In genomic region chr3:173838644-173839043, GRCh38 we compare ENCODE assay signal across 19 cellular contexts.
DNase-seq lines count a peak whose midpoint lies in the region; ATAC-seq, FAIRE-seq and TF ChIP-seq lines count a peak whose summit lies in the region.
"Had no signal": no experiment of that assay in that cellular context is flagged by ENCODE, and none has a peak within 500 bp of the region (broad histone marks: within the 10 kb centered on the region; RNA-seq: fewer than 3 reads in every experiment).

No MANE protein-coding gene starts in this region.

- 1% methylated on average over 4 of the region's 4 CpGs for WGBS in HepG2 (ENCODE audit: low lambda C conversion rate)
- whole genome bisulfite sequencing in right lobe of liver (ENCODE audit: insufficient coverage, low coverage, low lambda C conversion rate, missing lambda C conversion rate), result 37% methylated on average over 4 of the region's 4 CpGs
- WGBS in K562 (ENCODE audit: insufficient coverage, low coverage, missing lambda C conversion rate), result 0% methylated on average over 4 of the region's 4 CpGs

- DNase-seq in HepG2 (ENCODE audit: low spot score) (no peak), right lobe of liver (no peak), MM.1S (peak; percentile 25), K562 (ENCODE audit: extremely low read depth in 1 of 4, low spot score in 3 of 4) (no peak), dermis blood vessel endothelial cell (no peak)
- DNase-seq: 8988T; BE2C; CD4-positive, alpha-beta T cell; CD8-positive, alpha-beta memory T cell; DMS 273 treated with DMSO at 0.1 percent for 48 hours; DMS79 treated with DMSO at 0.1 percent for 48 hours; GM23248; H7; HCEC 1CT had no signal

- H3K4me3 ChIP-seq in HepG2 (replicated peaks in 1 of 3; ENCODE audit: insufficient read depth in 1 of 3, low read depth in 2 of 3, low read length in 3 of 3) (no peak overlapping the region), right lobe of liver (no peak overlapping the region), MM.1S (ENCODE audit: low read length) (no peak overlapping the region), K562 (no peak overlapping the region)
- H3K4me3 ChIP-seq: BLaER1 treated with 17β-estradiol and CSF1 and Interleukin-3, amounts not matched to agents 10 nM and 100 nM; GM23248 had no signal

- TF ChIP-seq CTCF in HepG2 (CRISPR knock-in tag; IDR thresholded peaks at IDR 0.05), result no peak
- no peak for TF ChIP-seq CTCF in right lobe of liver (IDR thresholded peaks at IDR 0.05)
- TF ChIP-seq CTCF in MM.1S (IDR thresholded peaks at IDR 0.05; ENCODE audit: low read length), result no peak
- no peak for TF ChIP-seq CTCF in K562 (IDR thresholded peaks at IDR 0.05 in 2 of 3, conservative IDR thresholded peaks at IDR 0.05 in 1 of 3; ENCODE audit: insufficient read depth in 2 of 3, low read depth in 1 of 3, low read length in 3 of 3)

- TF ChIP-seq RAD21 in HepG2 (CRISPR knock-in tag; IDR thresholded peaks at IDR 0.05), result no peak
- TF ChIP-seq RAD21 in K562 (CRISPR knock-in tag; conservative IDR thresholded peaks at IDR 0.05 in 1 of 2, IDR thresholded peaks at IDR 0.05 in 1 of 2), result no peak

- CTCF ChIA-PET in HepG2 (lab: Yijun Ruan, JAX; ENCODE audit: low intra/inter-chr PET ratio, low total read pairs), result no interaction called here
- CTCF ChIA-PET in K562 (lab: Yijun Ruan, JAX; ENCODE audit: low intra/inter-chr PET ratio), result no interaction called here

- H3K27ac ChIP-seq in HepG2 (ENCODE audit: extremely low read length, insufficient read depth, low read length) (no peak overlapping the region), right lobe of liver (no peak overlapping the region), MM.1S (ENCODE audit: low read length) (no peak overlapping the region), K562 (ENCODE audit: extremely low read depth, low read depth, low read length) (no peak overlapping the region)
- H3K27ac ChIP-seq: BLaER1 treated with 17β-estradiol and CSF1 and Interleukin-3, amounts not matched to agents 10 nM and 100 nM; GM23248 had no signal

- TF ChIP-seq POLR2A in HepG2 (IDR thresholded peaks at IDR 0.05; ENCODE audit: insufficient read depth in 1 of 2, low read depth in 2 of 2, low read length in 2 of 2) (no peak), right lobe of liver (IDR thresholded peaks at IDR 0.05) (no peak), K562 (conservative IDR thresholded peaks at IDR 0.05) (no peak)

- no peak overlapping the region for H3K4me2 ChIP-seq in HepG2 (ENCODE audit: low read depth, low read length)
- no peak overlapping the region for H3K4me2 ChIP-seq in MM.1S (ENCODE audit: low read depth, low read length)
- no peak overlapping the region for H3K4me2 ChIP-seq in K562 (ENCODE audit: insufficient read depth, low read length)
- H3K4me2 ChIP-seq: BLaER1 treated with 17β-estradiol and CSF1 and Interleukin-3, amounts not matched to agents 10 nM and 100 nM had no signal

- FAIRE-seq in HepG2 (lab: Jason Lieb, UNC) (no peak), K562 (lab: Jason Lieb, UNC) (no peak)
- FAIRE-seq: D721Med, GM12892, H1 had no signal

- H3K9me2 ChIP-seq in MM.1S (replicated peaks; ENCODE audit: insufficient read depth, low read length), result no peaks in the 10 kb centered on the region

- H3K79me2 ChIP-seq in HepG2 (ENCODE audit: insufficient read depth, low read length) (no peaks in the 10 kb centered on the region), MM.1S (ENCODE audit: low read length) (no peaks in the 10 kb centered on the region), K562 (ENCODE audit: control insufficient read depth, insufficient read depth, low read length) (no peaks in the 10 kb centered on the region)

- POLR2A ChIA-PET in HepG2 (lab: Yijun Ruan, JAX) (no interaction called here), K562 (lab: Yijun Ruan, JAX) (no interaction called here)

- in situ Hi-C loops in HepG2 (cut with HindIII; ENCODE audit: extremely low pct_ligation_motif_present, low pct_unique_long_range_greater_than_20kb), result no loop called here
- in situ Hi-C loops in K562 (cut with MboI), result no loop called here

- intact Hi-C loops in HepG2 (cut with micrococcal nuclease; ENCODE audit: unreplicated experiment) (no loop called here), right lobe of liver (cut with DNase I) (no loop called here), K562 (cut with micrococcal nuclease) (no loop called here)

- H3K9ac ChIP-seq in HepG2 (ENCODE audit: insufficient read depth, low read depth, low read length) (no peak overlapping the region), MM.1S (ENCODE audit: low read length) (no peak overlapping the region), K562 (ENCODE audit: insufficient read depth in 1 of 2, low read depth in 2 of 2, low read length in 2 of 2) (no peak overlapping the region)
- H3K9ac ChIP-seq: BLaER1 treated with 17β-estradiol and CSF1 and Interleukin-3, amounts not matched to agents 10 nM and 100 nM; GM23248 had no signal

- no peaks in the 10 kb centered on the region for H3K27me3 ChIP-seq in HepG2 (ENCODE audit: control insufficient read depth in 1 of 2, insufficient read depth in 2 of 2, low read length in 2 of 2)
- H3K27me3 ChIP-seq in right lobe of liver, result no peaks in the 10 kb centered on the region
- no peaks in the 10 kb centered on the region for H3K27me3 ChIP-seq in MM.1S (replicated peaks; ENCODE audit: insufficient read depth, low read length)
- H3K27me3 ChIP-seq in K562 (ENCODE audit: control insufficient read depth in 2 of 2, insufficient read depth in 2 of 2, low read length in 2 of 2), result no peaks in the 10 kb centered on the region
- H3K27me3 ChIP-seq: BE2C; BLaER1 treated with 17β-estradiol and CSF1 and Interleukin-3, amounts not matched to agents 10 nM and 100 nM had no signal

- H4K20me1 ChIP-seq in HepG2 (ENCODE audit: insufficient read depth, low read length) (no peaks in the 10 kb centered on the region), MM.1S (ENCODE audit: insufficient read depth, low read length) (no peaks in the 10 kb centered on the region), K562 (replicated peaks; ENCODE audit: control insufficient read depth, insufficient read depth, low read length) (no peaks in the 10 kb centered on the region)
- H4K20me1 ChIP-seq: BLaER1 treated with 17β-estradiol and CSF1 and Interleukin-3, amounts not matched to agents 10 nM and 100 nM had no signal

- no peak for TF ChIP-seq EP300 in HepG2 (IDR thresholded peaks at IDR 0.05; ENCODE audit: low read depth in 2 of 2, low read length in 2 of 2)
- TF ChIP-seq EP300 in HepG2 (CRISPR knock-in tag; IDR thresholded peaks at IDR 0.05; ENCODE audit: borderline replicate concordance), result no peak
- TF ChIP-seq EP300 in K562 (IDR thresholded peaks at IDR 0.05; ENCODE audit: low read length), result no peak

- BruUV-seq in HepG2 (replicated peaks; lab: Mats Ljungman, UMichigan) (no TSS peak), K562 (replicated peaks; lab: Mats Ljungman, UMichigan) (no TSS peak)

- H3K36me3 ChIP-seq in HepG2 (replicated peaks in 1 of 2; ENCODE audit: control insufficient read depth in 1 of 2, insufficient read depth in 2 of 2, low read length in 2 of 2) (no peaks in the 10 kb centered on the region), right lobe of liver (no peaks in the 10 kb centered on the region), MM.1S (replicated peaks; ENCODE audit: insufficient read depth, low read length) (no peaks in the 10 kb centered on the region), K562 (ENCODE audit: control insufficient read depth, insufficient read depth, low read length) (no peaks in the 10 kb centered on the region)
- H3K36me3 ChIP-seq: BE2C; BLaER1 treated with 17β-estradiol and CSF1 and Interleukin-3, amounts not matched to agents 10 nM and 100 nM had no signal

- H2AFZ ChIP-seq in HepG2 (ENCODE audit: low read length) (no peak overlapping the region), MM.1S (ENCODE audit: low read length) (0 out of 2 replicates have a peak overlapping the region, but pooled peaks have one; percentile 13), K562 (ENCODE audit: low read depth, low read length) (no peak overlapping the region)
- H2AFZ ChIP-seq: GM23248 had no signal

- no peaks in the 10 kb centered on the region for H3F3A ChIP-seq in MM.1S (ENCODE audit: insufficient read depth, low read length)

- no peaks in the 10 kb centered on the region for H3K4me1 ChIP-seq in HepG2 (ENCODE audit: insufficient read depth, low read length)
- no peaks in the 10 kb centered on the region for H3K4me1 ChIP-seq in right lobe of liver
- no peaks in the 10 kb centered on the region for H3K4me1 ChIP-seq in MM.1S (ENCODE audit: low read length)
- H3K4me1 ChIP-seq in K562 (replicated peaks in 1 of 2; ENCODE audit: control insufficient read depth in 2 of 2, insufficient read depth in 2 of 2, low read length in 2 of 2), result no peaks in the 10 kb centered on the region
- H3K4me1 ChIP-seq: BE2C had no signal

- ATAC-seq in HepG2 (no peak), right lobe of liver (no peak), K562 (no peak), GM19328 (IDR thresholded peaks at IDR 0.05; ENCODE audit: unreplicated experiment) (no peak)

- H3K9me3 ChIP-seq in HepG2 (ENCODE audit: low read length), result no peaks in the 10 kb centered on the region
- no peaks in the 10 kb centered on the region for H3K9me3 ChIP-seq in right lobe of liver
- H3K9me3 ChIP-seq in MM.1S (replicated peaks; ENCODE audit: insufficient read depth, low read length), result no peaks in the 10 kb centered on the region
- H3K9me3 ChIP-seq in K562 (replicated peaks; ENCODE audit: control insufficient read depth, insufficient read depth, low read depth, low read length), result no peaks in the 10 kb centered on the region
- H3K9me3 ChIP-seq: BE2C; BLaER1 treated with 17β-estradiol and CSF1 and Interleukin-3, amounts not matched to agents 10 nM and 100 nM had no signal

- no peaks in the 10 kb centered on the region for H3K9me1 ChIP-seq in K562 (ENCODE audit: control insufficient read depth, insufficient read depth, low read length)

TF ChIP-seq in K562, 482 proteins besides CTCF, POLR2A, EP300 and RAD21:
- TF ChIP-seq TCF7L2 (IDR thresholded peaks at IDR 0.05; ENCODE audit: low read depth, low read length) (no peak), ZNF316 (IDR thresholded peaks at IDR 0.05) (0 out of 2 replicates have a peak, but pooled peaks have one; percentile 20)
TF ChIP-seq in K562: peak in this region for 1.

Comparison
In these comparisons a context has a peak if more than half of its experiments do, and no peak if none do; other contexts are left out.
1. Of the 241 proteins assayed by ChIP-seq in both HepG2 and K562: peak only in HepG2: MAFF and MAFK; only in K562: none; in both: none; in neither: 239.